Comparison of ENCODE assay signal across 12 cellular contexts in the genomic region with DNA sequence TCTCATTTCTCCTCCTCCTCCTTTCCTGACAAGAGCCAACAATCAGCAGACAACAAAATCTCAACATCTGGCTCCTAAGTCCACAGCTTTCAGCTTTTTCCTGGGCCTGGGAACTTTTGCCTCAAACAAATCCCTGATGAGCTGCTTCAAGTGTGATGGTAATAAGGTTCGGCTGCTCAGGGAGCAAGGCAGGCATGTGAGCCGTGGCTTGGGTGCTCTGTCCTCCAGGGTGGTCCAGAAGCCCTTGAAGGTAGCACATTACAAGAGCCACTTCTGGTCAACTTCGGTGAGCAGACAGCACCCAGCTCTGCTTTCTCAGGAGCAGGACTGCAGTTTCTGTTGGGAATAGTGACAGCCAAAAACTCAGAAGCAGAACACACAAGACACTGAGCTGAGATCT. TPM values are rescaled to one million over a fixed set of nuclear protein-coding genes. Genes with fewer than 3 reads are reported as not detected.
DNase-seq lines count a peak whose midpoint lies in the region; ATAC-seq and TF ChIP-seq lines count a peak whose summit lies in the region.
"Had no signal": no experiment of that assay in that cellular context is flagged by ENCODE, and none has a peak within 500 bp of the region (broad histone marks: within the 10 kb centered on the region; RNA-seq: fewer than 3 reads in every experiment).

No MANE protein-coding gene starts in this region.

- peak overlapping the region; percentile 11 for H3K4me3 ChIP-seq in GM12875 (ENCODE audit: low read depth, low read length)
- no peak overlapping the region for H3K4me3 ChIP-seq in esophagus squamous epithelium
- H3K4me3 ChIP-seq in skeletal muscle tissue (ENCODE audit: low read length in 3 of 3) = no peak overlapping the region
- H3K4me3 ChIP-seq: SJCRH30 had no signal

- no peaks in the 10 kb centered on the region for H3K9me3 ChIP-seq in esophagus squamous epithelium
- no peaks in the 10 kb centered on the region for H3K9me3 ChIP-seq in skeletal muscle tissue (ENCODE audit: control insufficient read depth in 3 of 3, low read length in 3 of 3)
- H3K9me3 ChIP-seq: Caco-2, SJCRH30 had no signal

- intact Hi-C loops in esophagus squamous epithelium (cut with DNase I) = no loop called here

- H3K27me3 ChIP-seq in esophagus squamous epithelium (no peaks in the 10 kb centered on the region), skeletal muscle tissue (ENCODE audit: control insufficient read depth in 3 of 3, insufficient read depth in 3 of 3, low read length in 3 of 3) (no peaks in the 10 kb centered on the region)
- H3K27me3 ChIP-seq: SJCRH30 had no signal

- TF ChIP-seq CTCF in GM12875 (IDR thresholded peaks at IDR 0.05; ENCODE audit: borderline replicate concordance, insufficient read depth, low read depth, low read length) = no peak
- TF ChIP-seq CTCF in esophagus squamous epithelium (IDR thresholded peaks at IDR 0.05) = no peak

- H3K4me1 Mint-ChIP-seq in T-cell = peaks cover 98 to 100% (median 100%) of the 10 kb centered on the region in 3 donors

- no peaks in the 10 kb centered on the region for H3K9me3 Mint-ChIP-seq in T-cell

- peaks cover 34% of the 10 kb centered on the region for H3K36me3 Mint-ChIP-seq in T-cell

- DNase-seq in T-cell = no peak
- no peak for DNase-seq in esophagus squamous epithelium (lab: John Stamatoyannopoulos, UW)
- no peak for DNase-seq in NCI-H2196 treated with DMSO at 0.1 percent for 48 hours (lab: John Stamatoyannopoulos, UW; ENCODE audit: unreplicated experiment)
- no peak for DNase-seq in activated CD4-positive, CD25-positive, alpha-beta regulatory T cell (lab: John Stamatoyannopoulos, UW)
- DNase-seq: activated CD4-positive, alpha-beta T cell treated with anti-CD3 and anti-CD28 coated beads for 48 hours; aorta; Caco-2; NCI-H774; SJCRH30 had no signal

- 83 to 89% methylated on average over 1 to 3 of the region's 3 CpGs for WGBS in esophagus squamous epithelium, 2 donors

- H3K4me3 Mint-ChIP-seq in T-cell = peak overlapping the region in 1 of 3 donors; percentile 67

- H3K4me1 ChIP-seq in esophagus squamous epithelium (peaks cover 36 to 98% (median 59%) of the 10 kb centered on the region in 3 donors), skeletal muscle tissue (ENCODE audit: control insufficient read depth in 3 of 3, insufficient read depth in 3 of 3, low read length in 3 of 3) (peaks cover 60 to 71% (median 68%) of the 10 kb centered on the region in 3 donors)
- H3K4me1 ChIP-seq: Caco-2 had no signal

- ATAC-seq in T-cell (replicated peaks in 1 of 4) = no peak
- ATAC-seq in GM21737 (IDR thresholded peaks at IDR 0.05; ENCODE audit: unreplicated experiment) = no peak

- H3K36me3 ChIP-seq in esophagus squamous epithelium (no peaks in the 10 kb centered on the region), skeletal muscle tissue (ENCODE audit: control insufficient read depth in 3 of 3, insufficient read depth in 3 of 3, low read length in 3 of 3) (no peaks in the 10 kb centered on the region)
- H3K36me3 ChIP-seq: SJCRH30 had no signal

- CTCF ChIA-PET in T-cell (lab: Charles Lee) = interaction anchor here (0.6 to 2.0 kb wide), 6 partner anchors 9 to 124 kb away, joined by 3 to 7 read pairs (median 4); no protein-coding TSS in a partner anchor

- H3K27me3 Mint-ChIP-seq in T-cell = no peaks in the 10 kb centered on the region

- H3K27ac Mint-ChIP-seq in T-cell = peak overlapping the region; percentile 90 to 93

- TF ChIP-seq POLR2A in esophagus squamous epithelium (IDR thresholded peaks at IDR 0.05) = no peak

- H3K27ac ChIP-seq in esophagus squamous epithelium = peak overlapping the region in 3 of 4 donors; percentile 74 to 87 (median 84)
- H3K27ac ChIP-seq in skeletal muscle tissue (ENCODE audit: low read depth, low read length) = peak overlapping the region; percentile 64
- H3K27ac ChIP-seq: SJCRH30 had no signal

- H3K9ac ChIP-seq in skeletal muscle tissue (ENCODE audit: low read depth in 1 of 3, low read length in 3 of 3) = peak overlapping the region in 2 of 3 donors; percentile 27 to 51

- POLR2A ChIA-PET in T-cell (lab: Charles Lee) = interaction anchor here in 1 of 2 donors (1.0 kb wide), 1 partner anchor 10 kb away, joined by 4 read pairs; no protein-coding TSS in a partner anchor

RNA-seq across cellular contexts. Expression of a gene that starts 46.2 kb away (rescaled TPM):
- total RNA-seq in T-cell (100 to 1,000 TPM; 153 to 351 (median 179) TPM), esophagus squamous epithelium (10 to 100 TPM; 10.7 to 22.3 (median 15.9) TPM), skeletal muscle tissue (18.8 TPM)
